ENCODE assay signal across 24 cellular contexts in genomic region chr15:28127036-28127435, GRCh38. TPM values are rescaled to one million over a fixed set of nuclear protein-coding genes. Genes with fewer than 3 reads are reported as not detected.
DNase-seq lines count a peak whose midpoint lies in the region; ATAC-seq and TF ChIP-seq lines count a peak whose summit lies in the region.
"Had no signal": no experiment of that assay in that cellular context is flagged by ENCODE, and none has a peak within 500 bp of the region (broad histone marks: within the 10 kb centered on the region; RNA-seq: fewer than 3 reads in every experiment).

No MANE protein-coding gene starts in this region.

- H2BK12ac ChIP-seq in H9 (ENCODE audit: insufficient read length, low read depth, low read length) = no peak overlapping the region

- H3K27ac ChIP-seq in H9 (ENCODE audit: insufficient read length, low read depth, low read length) = no peak overlapping the region
- H3K27ac ChIP-seq: 22Rv1, C4-2B, GM23248 had no signal

- H3K18ac ChIP-seq in H9 (ENCODE audit: insufficient read length, low read depth, low read length) = no peak overlapping the region

- H3K14ac ChIP-seq in H9 (ENCODE audit: insufficient read depth, low read length) = no peak overlapping the region

- H2BK15ac ChIP-seq in H9 (ENCODE audit: low read depth, low read length) = no peak overlapping the region

- H3K4me3 Mint-ChIP-seq in activated naive CD4-positive, alpha-beta T cell treated with anti-CD3 and anti-CD28 coated beads, Interleukin-2, amount 10 ng/mL, durations not matched to agents 7 days and 5 days = no peak overlapping the region
- H3K4me3 Mint-ChIP-seq in H9 = no peak overlapping the region
- H3K4me3 Mint-ChIP-seq in stimulated activated memory B cell treated with anti-CD40 and anti-IgM and Interleukin-4, amounts not matched to agents 10 μg/mL and 1 μg/mL and 100 μg/mL, for 72 hours = no peak overlapping the region
- no peak overlapping the region for H3K4me3 Mint-ChIP-seq in activated CD8-positive, alpha-beta memory T cell treated with anti-CD3 and anti-CD28 coated beads, Interleukin-2, amount 10 ng/mL, durations not matched to agents 7 days and 5 days
- no peak overlapping the region for H3K4me3 Mint-ChIP-seq in HFFc6
- H3K4me3 Mint-ChIP-seq: B cell; CD8-positive, alpha-beta T cell had no signal

- H3K79me2 ChIP-seq in H9 (ENCODE audit: insufficient read depth, low read length) = no peaks in the 10 kb centered on the region

- H3K9ac ChIP-seq in H9 (ENCODE audit: extremely low read depth, insufficient read length, low read length) = no peak overlapping the region
- H3K9ac ChIP-seq: GM23248 had no signal

- H3K27ac Mint-ChIP-seq in activated naive CD4-positive, alpha-beta T cell treated with anti-CD3 and anti-CD28 coated beads, Interleukin-2, amount 10 ng/mL, durations not matched to agents 7 days and 5 days = no peak overlapping the region
- H3K27ac Mint-ChIP-seq in H9 = peak overlapping the region in 2 of 3 experiments; percentile 76 to 92; a peak in 4 of 7 replicates
- peak overlapping the region; percentile 51 for H3K27ac Mint-ChIP-seq in stimulated activated memory B cell treated with anti-CD40 and anti-IgM and Interleukin-4, amounts not matched to agents 10 μg/mL and 1 μg/mL and 100 μg/mL, for 72 hours
- H3K27ac Mint-ChIP-seq in activated CD8-positive, alpha-beta memory T cell treated with anti-CD3 and anti-CD28 coated beads, Interleukin-2, amount 10 ng/mL, durations not matched to agents 7 days and 5 days = no peak overlapping the region
- no peak overlapping the region for H3K27ac Mint-ChIP-seq in HFFc6
- H3K27ac Mint-ChIP-seq: CD8-positive, alpha-beta T cell had no signal

- H2BK5ac ChIP-seq in H9 (ENCODE audit: insufficient read length, low read length) = no peak overlapping the region

- no peak overlapping the region for H2AFZ ChIP-seq in H9 (ENCODE audit: low read length)
- H2AFZ ChIP-seq: GM23248 had no signal

- no peaks in the 10 kb centered on the region for H3K27me3 Mint-ChIP-seq in activated naive CD4-positive, alpha-beta T cell treated with anti-CD3 and anti-CD28 coated beads, Interleukin-2, amount 10 ng/mL, durations not matched to agents 7 days and 5 days
- H3K27me3 Mint-ChIP-seq in H9 (ENCODE audit: low read depth) (no peaks in the 10 kb centered on the region), HFFc6 (ENCODE audit: insufficient read depth) (peaks cover 3% of the 10 kb centered on the region)
- no peaks in the 10 kb centered on the region for H3K27me3 Mint-ChIP-seq in stimulated activated memory B cell treated with anti-CD40 and anti-IgM and Interleukin-4, amounts not matched to agents 10 μg/mL and 1 μg/mL and 100 μg/mL, for 72 hours
- no peaks in the 10 kb centered on the region for H3K27me3 Mint-ChIP-seq in activated CD8-positive, alpha-beta memory T cell treated with anti-CD3 and anti-CD28 coated beads, Interleukin-2, amount 10 ng/mL, durations not matched to agents 7 days and 5 days
- H3K27me3 Mint-ChIP-seq: B cell had no signal

- no peak overlapping the region for H3K56ac ChIP-seq in H9 (ENCODE audit: insufficient read length, low read depth, low read length)

- H3T11ph ChIP-seq in H9 (ENCODE audit: low read length) = no peak overlapping the region

- no peak overlapping the region for H2AK5ac ChIP-seq in H9 (ENCODE audit: insufficient read length, low read length)

- H3K9me3 Mint-ChIP-seq in activated naive CD4-positive, alpha-beta T cell treated with anti-CD3 and anti-CD28 coated beads, Interleukin-2, amount 10 ng/mL, durations not matched to agents 7 days and 5 days = no peaks in the 10 kb centered on the region
- H3K9me3 Mint-ChIP-seq in H9 (no peaks in the 10 kb centered on the region), HFFc6 (no peaks in the 10 kb centered on the region)
- no peaks in the 10 kb centered on the region for H3K9me3 Mint-ChIP-seq in stimulated activated memory B cell treated with anti-CD40 and anti-IgM and Interleukin-4, amounts not matched to agents 10 μg/mL and 1 μg/mL and 100 μg/mL, for 72 hours
- H3K9me3 Mint-ChIP-seq in activated CD8-positive, alpha-beta memory T cell treated with anti-CD3 and anti-CD28 coated beads, Interleukin-2, amount 10 ng/mL, durations not matched to agents 7 days and 5 days (ENCODE audit: low read depth) = no peaks in the 10 kb centered on the region
- H3K9me3 Mint-ChIP-seq: CD8-positive, alpha-beta T cell had no signal

- no peak overlapping the region for H4K5ac ChIP-seq in H9 (ENCODE audit: insufficient read length, low read depth, low read length)

- H4K91ac ChIP-seq in H9 (ENCODE audit: insufficient read length, low read depth, low read length) = no peak overlapping the region

- no peak overlapping the region for H4K8ac ChIP-seq in H9 (replicated peaks; ENCODE audit: insufficient read length, low read depth, low read length)

- H3K4ac ChIP-seq in H9 (ENCODE audit: low read depth, low read length) = no peak overlapping the region

- TF ChIP-seq CTCF in H9 (conservative IDR thresholded peaks at IDR 0.05) (no peak), HFFc6 (IDR thresholded peaks at IDR 0.05) (no peak)

- H3K27me3 ChIP-seq in H9 (ENCODE audit: insufficient read depth, low read length) = no peaks in the 10 kb centered on the region

- no peaks in the 10 kb centered on the region for H3K23me2 ChIP-seq in H9 (ENCODE audit: insufficient read length, low read depth, low read length, poor library complexity, severe bottlenecking)

- no peak overlapping the region for H3K4me2 ChIP-seq in H9 (ENCODE audit: insufficient read depth, insufficient read length, low read length)

- no peaks in the 10 kb centered on the region for H3K79me1 ChIP-seq in H9 (ENCODE audit: insufficient read depth, low read depth, low read length, poor library complexity, severe bottlenecking)

- no CpG with 5 or more reads among the region's 11 CpGs for WGBS in H9 (ENCODE audit: extremely low coverage, insufficient read length, low lambda C conversion rate)

- no peaks in the 10 kb centered on the region for H4K20me1 ChIP-seq in H9 (ENCODE audit: control insufficient read depth, insufficient read depth, insufficient read length)

- peaks cover 16% of the 10 kb centered on the region for H3K36me3 Mint-ChIP-seq in activated naive CD4-positive, alpha-beta T cell treated with anti-CD3 and anti-CD28 coated beads, Interleukin-2, amount 10 ng/mL, durations not matched to agents 7 days and 5 days
- H3K36me3 Mint-ChIP-seq in H9 (ENCODE audit: insufficient read depth in 1 of 3, low read depth in 3 of 3) (peaks cover 50 to 67% (median 52%) of the 10 kb centered on the region in 3 experiments), HFFc6 (ENCODE audit: low read depth) (peaks cover 7% of the 10 kb centered on the region; the same call in 1 of the 2 replicates)
- peaks cover 52% of the 10 kb centered on the region for H3K36me3 Mint-ChIP-seq in stimulated activated memory B cell treated with anti-CD40 and anti-IgM and Interleukin-4, amounts not matched to agents 10 μg/mL and 1 μg/mL and 100 μg/mL, for 72 hours
- peaks cover 2% of the 10 kb centered on the region for H3K36me3 Mint-ChIP-seq in activated CD8-positive, alpha-beta memory T cell treated with anti-CD3 and anti-CD28 coated beads, Interleukin-2, amount 10 ng/mL, durations not matched to agents 7 days and 5 days

- H3K23ac ChIP-seq in H9 (ENCODE audit: insufficient read length, low read depth, low read length) = no peak overlapping the region

- H3K4me1 Mint-ChIP-seq in activated naive CD4-positive, alpha-beta T cell treated with anti-CD3 and anti-CD28 coated beads, Interleukin-2, amount 10 ng/mL, durations not matched to agents 7 days and 5 days = no peaks in the 10 kb centered on the region
- H3K4me1 Mint-ChIP-seq in H9 = no peaks in the 10 kb centered on the region
- H3K4me1 Mint-ChIP-seq in stimulated activated memory B cell treated with anti-CD40 and anti-IgM and Interleukin-4, amounts not matched to agents 10 μg/mL and 1 μg/mL and 100 μg/mL, for 72 hours = peaks cover 18% of the 10 kb centered on the region
- no peaks in the 10 kb centered on the region for H3K4me1 Mint-ChIP-seq in activated CD8-positive, alpha-beta memory T cell treated with anti-CD3 and anti-CD28 coated beads, Interleukin-2, amount 10 ng/mL, durations not matched to agents 7 days and 5 days
- peaks cover 13% of the 10 kb centered on the region for H3K4me1 Mint-ChIP-seq in HFFc6 (ENCODE audit: low read depth)

- no peaks in the 10 kb centered on the region for H3K4me1 ChIP-seq in H9 (ENCODE audit: insufficient read depth, low read length)
- H3K4me1 ChIP-seq: Caco-2 had no signal

- peak; percentile 4 for DNase-seq in activated naive CD4-positive, alpha-beta T cell treated with anti-CD3 and anti-CD28 coated beads, Interleukin-2, amount 10 ng/mL, durations not matched to agents 7 days and 5 days
- DNase-seq in activated naive CD4-positive, alpha-beta T cell treated with anti-CD3 and anti-CD28 coated beads, Interleukin-2, amount 50 U/mL, for 16 hours = no peak
- DNase-seq in H9 (no peak), medulla oblongata (ENCODE audit: extremely low spot score) (peak; percentile 3), HFFc6 (no peak), cortex of kidney (lab: John Stamatoyannopoulos, UW) (no peak)
- DNase-seq in activated CD8-positive, alpha-beta memory T cell treated with anti-CD3 and anti-CD28 coated beads, Interleukin-2, amount 10 ng/mL, durations not matched to agents 7 days and 5 days = no peak
- DNase-seq: Caco-2; CD8-positive, alpha-beta T cell; GM23248; HCEC 1CT; NCI-H1092; NCI-H1417 treated with DMSO at 0.1 percent for 48 hours; NCI-H1694 treated with DMSO at 0.1 percent for 48 hours; NCI-H2081; NCI-H2227 treated with DMSO at 0.1 percent for 48 hours; NCI-H526 treated with DMSO at 0.1 percent for 48 hours; RPMI8226 had no signal

- no peak overlapping the region for H2BK20ac ChIP-seq in H9 (ENCODE audit: low read depth, low read length, poor library complexity, severe bottlenecking)

- CTCF ChIA-PET in activated naive CD4-positive, alpha-beta T cell treated with anti-CD3 and anti-CD28 coated beads, Interleukin-2, amount 10 ng/mL, durations not matched to agents 7 days and 5 days (lab: Charles Lee) = interaction anchor here (0.9 to 2.0 kb wide), 4 partner anchors 9 to 141 kb away, joined by 3 to 5 read pairs (median 4); no protein-coding TSS in a partner anchor
- CTCF ChIA-PET in activated CD8-positive, alpha-beta memory T cell treated with anti-CD3 and anti-CD28 coated beads, Interleukin-2, amount 10 ng/mL, durations not matched to agents 7 days and 5 days (lab: Charles Lee) = interaction anchor here (1.3 to 2.0 kb wide), 3 partner anchors 11 to 20 kb away, joined by 4 to 15 read pairs (median 6); no protein-coding TSS in a partner anchor

- ATAC-seq in stimulated activated memory B cell treated with anti-CD40 and anti-IgM and Interleukin-4, amounts not matched to agents 10 μg/mL and 1 μg/mL and 100 μg/mL, for 72 hours = no peak
- no peak for ATAC-seq in activated CD8-positive, alpha-beta memory T cell treated with anti-CD3 and anti-CD28 coated beads, Interleukin-2, amount 10 ng/mL, durations not matched to agents 7 days and 5 days
- ATAC-seq: CD8-positive, alpha-beta T cell; GM12878 had no signal

- H2BK120ac ChIP-seq in H9 (ENCODE audit: low read depth, low read length, poor library complexity, severe bottlenecking) = no peak overlapping the region

- no peaks in the 10 kb centered on the region for H3K9me3 ChIP-seq in H9 (ENCODE audit: control insufficient read depth, low read depth, low read length)
- H3K9me3 ChIP-seq: Caco-2 had no signal

RNA-seq across cellular contexts. Expression of gene OCA2, which starts 27.9 kb away (rescaled TPM):
- 0.31 and 0.44 TPM in 2 replicates for total RNA-seq in H9 (2021)
- not detected for total RNA-seq in activated CD8-positive, alpha-beta memory T cell treated with anti-CD3 and anti-CD28 coated beads, Interleukin-2, amount 10 ng/mL, durations not matched to agents 7 days and 5 days
- not detected for total RNA-seq in HFFc6 (2021; fragmentation: NEBNext Ultra II Directional; extraction: Animal tissue kit (Norgen Biotek cat#: 25700))
- total RNA-seq: CD8-positive, alpha-beta T cell; GM12878; GM23248; HT-29 had no signal

Comparison
In these comparisons a context has a peak if more than half of its experiments do, and no peak if none do; other contexts are left out.
1. DNase-seq: peak in activated naive CD4-positive, alpha-beta T cell treated with anti-CD3 and anti-CD28 coated beads, Interleukin-2, amount 10 ng/mL, durations not matched to agents 7 days and 5 days (single experiment) and medulla oblongata (single experiment); none in activated naive CD4-positive, alpha-beta T cell treated with anti-CD3 and anti-CD28 coated beads, Interleukin-2, amount 50 U/mL, for 16 hours (single experiment), H9 (single experiment), activated CD8-positive, alpha-beta memory T cell treated with anti-CD3 and anti-CD28 coated beads, Interleukin-2, amount 10 ng/mL, durations not matched to agents 7 days and 5 days (single experiment), HFFc6 (single experiment) and cortex of kidney (single experiment).
2. H3K27ac Mint-ChIP-seq: peak in H9 (2 of 3) and stimulated activated memory B cell treated with anti-CD40 and anti-IgM and Interleukin-4, amounts not matched to agents 10 μg/mL and 1 μg/mL and 100 μg/mL, for 72 hours (single experiment); none in activated naive CD4-positive, alpha-beta T cell treated with anti-CD3 and anti-CD28 coated beads, Interleukin-2, amount 10 ng/mL, durations not matched to agents 7 days and 5 days (single experiment), activated CD8-positive, alpha-beta memory T cell treated with anti-CD3 and anti-CD28 coated beads, Interleukin-2, amount 10 ng/mL, durations not matched to agents 7 days and 5 days (single experiment) and HFFc6 (single experiment).